In genomic region chr15:84600687-84601554, GRCh38 we compare ENCODE assay signal across 8 cellular contexts. TPM values are rescaled to one million over a fixed set of nuclear protein-coding genes. Genes with fewer than 3 reads are reported as not detected.
A peak's percentile ranks its signal among the peaks of the same experiment; 100 is the strongest.
DNase-seq lines count a peak whose midpoint lies in the region; ATAC-seq, FAIRE-seq and TF ChIP-seq lines count a peak whose summit lies in the region.

TSS of gene ZSCAN2 (plus strand) at chr15:84601009. CDS start at chr15:84603928, 2,919 bp downstream.

- H3K27me3 ChIP-seq in HepG2 (ENCODE audit: control insufficient read depth in 1 of 2, insufficient read depth in 2 of 2, low read length in 2 of 2), result no peaks in the 10 kb centered on the region; a peak in 1 of 5 replicates

- BruUV-seq in HepG2 (replicated peaks; lab: Mats Ljungman, UMichigan), result TSS peak; percentile 59

- H3K4me3 ChIP-seq in HepG2 (replicated peaks in 1 of 3; ENCODE audit: insufficient read depth in 1 of 3, low read depth in 2 of 3, low read length in 3 of 3), result peak within 1 kb of the TSS; percentile 78 to 98 (median 86)

- peak within 1 kb of the TSS; percentile 94 for H3K4me2 ChIP-seq in HepG2 (ENCODE audit: low read depth, low read length)

- H3K9me3 ChIP-seq in HepG2 (ENCODE audit: low read length), result no peaks in the 10 kb centered on the region

- peak within 1 kb of the TSS; percentile 80 for H2AFZ ChIP-seq in HepG2 (ENCODE audit: low read length)

- POLR2A ChIA-PET in HepG2 (lab: Yijun Ruan, JAX), result interaction anchor here (0.8 to 2.9 kb wide), 11 partner anchors 12 to 219 kb away, joined by 3 to 34 read pairs (median 7); partner anchors contain the start of genes NMB, SEC11A and WDR73

- intact Hi-C loops in HepG2 (cut with micrococcal nuclease; ENCODE audit: unreplicated experiment), result loop anchor here (1.0 kb wide), 2 partner anchors 32 to 53 kb away; partner anchors contain the start of gene WDR73

- no peak for TF ChIP-seq CTCF in C4-2B (conservative IDR thresholded peaks at IDR 0.05)
- TF ChIP-seq CTCF in HepG2 (CRISPR knock-in tag; IDR thresholded peaks at IDR 0.05), result peak; percentile 22; the same call in 1 of the 2 replicates

- FAIRE-seq in HepG2 (lab: Jason Lieb, UNC), result peak; percentile 8

- DNase-seq in NCI-H748 (lab: John Stamatoyannopoulos, UW; ENCODE audit: unreplicated experiment), result peak; percentile 93
- DNase-seq in activated CD4-positive, alpha-beta T cell treated with anti-CD3 and anti-CD28 coated beads, Interleukin-2, amount 50 U/mL, for 4 hours, result peak; percentile 90 to 92
- DNase-seq in dermis blood vessel endothelial cell, result peak; percentile 97
- DNase-seq in HepG2 (ENCODE audit: low spot score), result peak; percentile 91
- peak; percentile 92 to 93 for DNase-seq in stimulated activated CD4-positive, alpha-beta T cell treated with anti-CD3 and anti-CD28 coated beads, Interleukin-2, amount 100 ng/mL, for 48 hours

- CTCF ChIA-PET in HepG2 (lab: Yijun Ruan, JAX; ENCODE audit: low intra/inter-chr PET ratio, low total read pairs), result interaction anchor here (2.9 to 4.1 kb wide), 2 partner anchors 37 to 57 kb away, joined by 25 to 34 read pairs; partner anchors contain the start of gene NMB

- in situ Hi-C loops in HepG2 (cut with HindIII; ENCODE audit: extremely low pct_ligation_motif_present, low pct_unique_long_range_greater_than_20kb), result no loop called here

- H3K4me1 ChIP-seq in HepG2 (ENCODE audit: insufficient read depth, low read length), result peaks cover 60% of the 10 kb centered on the region

- peak; percentile 70 to 79 for TF ChIP-seq POLR2A in HepG2 (IDR thresholded peaks at IDR 0.05; ENCODE audit: insufficient read depth in 1 of 2, low read depth in 2 of 2, low read length in 2 of 2)

- peaks cover 38% of the 10 kb centered on the region for H3K79me2 ChIP-seq in HepG2 (ENCODE audit: insufficient read depth, low read length)

- ATAC-seq in GM19395 (IDR thresholded peaks at IDR 0.05; ENCODE audit: unreplicated experiment) (peak; percentile 95), HG03558 (IDR thresholded peaks at IDR 0.05; ENCODE audit: extremely low read depth, unreplicated experiment) (peak; percentile 75), HepG2 (peak; percentile 96)

- no peaks in the 10 kb centered on the region for H4K20me1 ChIP-seq in HepG2 (ENCODE audit: insufficient read depth, low read length)

- peak; percentile 48 for TF ChIP-seq RAD21 in HepG2 (CRISPR knock-in tag; IDR thresholded peaks at IDR 0.05)

- no peak for TF ChIP-seq EP300 in HepG2 (IDR thresholded peaks at IDR 0.05; ENCODE audit: low read depth in 2 of 2, low read length in 2 of 2)
- TF ChIP-seq EP300 in HepG2 (CRISPR knock-in tag; IDR thresholded peaks at IDR 0.05; ENCODE audit: borderline replicate concordance), result no peak

- peak within 1 kb of the TSS; percentile 93 for H3K9ac ChIP-seq in HepG2 (ENCODE audit: insufficient read depth, low read depth, low read length)

- WGBS in HepG2 (ENCODE audit: low lambda C conversion rate), result 0% methylated on average over 15 of the region's 68 CpGs

- peak within 1 kb of the TSS; percentile 77 for H3K27ac ChIP-seq in C4-2B
- peak within 1 kb of the TSS; percentile 86 for H3K27ac ChIP-seq in HepG2 (ENCODE audit: extremely low read length, insufficient read depth, low read length)

- H3K36me3 ChIP-seq in HepG2 (replicated peaks in 1 of 2; ENCODE audit: control insufficient read depth in 1 of 2, insufficient read depth in 2 of 2, low read length in 2 of 2), result peaks cover 1 to 7% of the 10 kb centered on the region in 2 experiments; a peak in 2 of 5 replicates

TF ChIP-seq in HepG2, 621 proteins besides CTCF, POLR2A, EP300 and RAD21 (continues in another document):
- TF ChIP-seq YY1 (IDR thresholded peaks at IDR 0.05; ENCODE audit: insufficient read depth, insufficient replicate concordance, low read depth, low read length), result peak; percentile 83
- TF ChIP-seq NPAS2 (CRISPR knock-in tag; IDR thresholded peaks at IDR 0.05; ENCODE audit: borderline replicate concordance), result no peak
- 0 out of 2 replicates have a peak, but pooled peaks have one; percentile 23 for TF ChIP-seq ZNF788 (CRISPR knock-in tag; IDR thresholded peaks at IDR 0.05; ENCODE audit: borderline replicate concordance)
- peak; percentile 82 to 85 for TF ChIP-seq MAFK (conservative IDR thresholded peaks at IDR 0.05 in 1 of 2, IDR thresholded peaks at IDR 0.05 in 1 of 2; ENCODE audit: low read length in 2 of 2)
- no peak for TF ChIP-seq ZNF20 (CRISPR knock-in tag; IDR thresholded peaks at IDR 0.05)
- 0 out of 2 replicates have a peak, but pooled peaks have one; percentile 59 for TF ChIP-seq ZNF225 (CRISPR knock-in tag; IDR thresholded peaks at IDR 0.05)
- peak; percentile 71 for TF ChIP-seq POLR2AphosphoS5 (IDR thresholded peaks at IDR 0.05; ENCODE audit: low read depth, low read length)
- TF ChIP-seq FOXK1 (CRISPR knock-in tag; IDR thresholded peaks at IDR 0.05; ENCODE audit: borderline replicate concordance, low read depth), result no peak
- TF ChIP-seq RXRA (CRISPR knock-in tag; IDR thresholded peaks at IDR 0.05), result 0 out of 2 replicates have a peak, but pooled peaks have one; percentile 42
- TF ChIP-seq SOX5 (CRISPR knock-in tag; IDR thresholded peaks at IDR 0.05; ENCODE audit: borderline replicate concordance), result peak; percentile 72; the same call in 1 of the 2 replicates
- peak; percentile 92 for TF ChIP-seq POGK (CRISPR knock-in tag; conservative IDR thresholded peaks at IDR 0.05)
- no peak for TF ChIP-seq ZNF781 (CRISPR knock-in tag; IDR thresholded peaks at IDR 0.05; ENCODE audit: borderline replicate concordance, not compliant biosample characterization)
- no peak for TF ChIP-seq ZNF549 (CRISPR knock-in tag; IDR thresholded peaks at IDR 0.05)
- 0 out of 2 replicates have a peak, but pooled peaks have one; percentile 85 for TF ChIP-seq NFATC3 (CRISPR knock-in tag; IDR thresholded peaks at IDR 0.05)
- no peak; the same call in 1 of the 2 replicates for TF ChIP-seq ZNF367 (CRISPR knock-in tag; IDR thresholded peaks at IDR 0.05; ENCODE audit: borderline replicate concordance)
- peak; percentile 86 for TF ChIP-seq HCFC1 (IDR thresholded peaks at IDR 0.05; ENCODE audit: low read depth, low read length)
- no peak for TF ChIP-seq RAD51 (IDR thresholded peaks at IDR 0.05; ENCODE audit: borderline replicate concordance)
- TF ChIP-seq SRSF1 (optimal IDR thresholded peaks at IDR 0.05; ENCODE audit: low read depth, low read length), result no peak
- peak; percentile 55; the same call in 1 of the 2 replicates for TF ChIP-seq SPEN (CRISPR knock-in tag; IDR thresholded peaks at IDR 0.05; ENCODE audit: low read depth)
- TF ChIP-seq MYC (CRISPR knock-in tag; IDR thresholded peaks at IDR 0.05; ENCODE audit: borderline replicate concordance), result peak; percentile 61; the same call in 1 of the 2 replicates
- TF ChIP-seq MYNN (CRISPR knock-in tag; IDR thresholded peaks at IDR 0.05; ENCODE audit: low read depth), result 0 out of 2 replicates have a peak, but pooled peaks have one; percentile 15
- peak; percentile 87 for TF ChIP-seq ZFX (CRISPR knock-in tag; IDR thresholded peaks at IDR 0.05; ENCODE audit: low read depth)
- no peak for TF ChIP-seq MTF2 (CRISPR knock-in tag; IDR thresholded peaks at IDR 0.05; ENCODE audit: borderline replicate concordance)

RNA-seq across cellular contexts. Expression of gene ZSCAN2, which starts in this region (rescaled TPM):
- total RNA-seq in dermis blood vessel endothelial cell (14.5 and 18.5 TPM in 2 replicates), HepG2 (2016; rRNA removed; fragmentation: Illumina TruSeq; extraction: Trizol) (21.5 and 23.7 TPM in 2 replicates)
- 5.3 and 7.3 TPM in 2 replicates for total RNA-seq in HepG2 (2016; cell fraction: cytosol; rRNA removed; fragmentation: Illumina TruSeq; extraction: Trizol; ENCODE audit: low read depth)
- 24.0 and 25.1 TPM in 2 replicates for total RNA-seq in HepG2 (2016; cell fraction: insoluble cytoplasmic fraction; rRNA removed; fragmentation: Illumina TruSeq; extraction: Trizol)
- 11.5 and 12.3 TPM in 2 replicates for total RNA-seq in HepG2 (2016; cell fraction: membrane; rRNA removed; fragmentation: Illumina TruSeq; extraction: Trizol)
- total RNA-seq in HepG2 (2016; cell fraction: nucleus; rRNA removed; fragmentation: Illumina TruSeq; extraction: Trizol), result 14.5 and 18.1 TPM in 2 replicates
- polyA plus RNA-seq in HepG2 (2011; rRNA removed), result 10.9 and 11.4 TPM in 2 replicates
- polyA plus RNA-seq in HepG2 (2011; cell fraction: cytosol; rRNA removed), result 8.2 and 10.4 TPM in 2 replicates
- polyA plus RNA-seq in HepG2 (2011; cell fraction: nucleus; rRNA removed), result 9.0 and 10.7 TPM in 2 replicates
- 7.4 and 9.0 TPM in 2 replicates for polyA plus RNA-seq in HepG2 (2012)
- 6.4 and 6.7 TPM in 2 replicates for polyA plus RNA-seq in HepG2 (2016; cell fraction: cytosol; fragmentation: Illumina TruSeq; extraction: Trizol; ENCODE audit: low read depth)
- polyA plus RNA-seq in HepG2 (2016; cell fraction: insoluble cytoplasmic fraction; fragmentation: Illumina TruSeq; extraction: Trizol; ENCODE audit: low read depth), result 20.5 and 21.3 TPM in 2 replicates
- 8.9 and 9.9 TPM in 2 replicates for polyA plus RNA-seq in HepG2 (2016; cell fraction: membrane; fragmentation: Illumina TruSeq; extraction: Trizol; ENCODE audit: low read depth)
- polyA plus RNA-seq in HepG2 (2016; cell fraction: nucleus; fragmentation: Illumina TruSeq; extraction: Trizol; ENCODE audit: insufficient read depth, low read depth), result 22.1 and 26.1 TPM in 2 replicates
- 5.9 and 16.0 TPM in 2 replicates for polyA minus RNA-seq in HepG2 (2011; rRNA and poly(A)+ RNA removed; ENCODE audit: low replicate concordance)
- polyA minus RNA-seq in HepG2 (2011; cell fraction: cytosol; rRNA and poly(A)+ RNA removed), result 6.9 and 8.2 TPM in 2 replicates
- polyA minus RNA-seq in HepG2 (2011; cell fraction: nucleus; rRNA and poly(A)+ RNA removed), result 16.1 and 23.2 TPM in 2 replicates

Comparison
In these comparisons a context has a peak if more than half of its experiments do, and no peak if none do; other contexts are left out.
1. Peak in every context shown above with its lines: DNase-seq, ATAC-seq, H3K4me3 ChIP-seq and H3K27ac ChIP-seq.